8 cellular contexts compared by ENCODE assay signal in the genomic region with DNA sequence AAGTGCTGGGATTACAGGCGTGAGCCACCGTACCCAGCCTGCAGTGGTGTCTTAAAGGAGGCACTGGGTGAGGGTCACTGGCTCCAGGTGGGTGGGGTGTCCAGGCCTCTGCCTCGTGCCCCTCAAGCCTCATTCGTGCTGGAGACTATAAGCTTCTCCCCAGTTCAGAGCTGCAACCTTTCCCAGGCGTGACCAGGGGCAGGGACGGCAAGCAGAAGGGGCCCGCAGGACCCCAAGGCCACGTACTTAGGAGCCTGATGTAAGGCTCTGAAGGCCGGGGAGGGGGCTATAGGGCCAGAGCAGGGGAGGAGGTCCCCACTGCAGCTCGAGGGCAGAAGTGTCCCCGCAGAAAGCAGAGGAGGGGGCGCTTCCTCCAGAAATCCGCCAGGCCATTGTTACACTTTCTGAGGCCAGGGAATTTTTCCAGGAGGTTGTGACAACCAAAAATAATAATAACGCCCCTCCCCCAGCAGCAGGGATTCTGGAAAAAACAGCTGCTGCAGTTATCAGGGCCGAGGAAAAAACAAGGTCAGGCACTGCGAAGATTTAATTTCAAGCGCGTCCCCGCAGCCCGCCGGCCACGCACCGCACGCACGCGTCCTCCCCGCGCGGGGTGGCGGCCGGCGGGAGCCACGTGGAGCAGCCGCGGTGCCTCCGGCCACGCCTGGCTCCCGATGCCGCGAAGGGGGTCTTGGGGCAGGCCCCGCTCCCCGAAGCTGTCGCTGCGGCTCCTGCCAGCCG. TPM values are rescaled to one million over a fixed set of nuclear protein-coding genes. Genes with fewer than 3 reads are reported as not detected.
DNase-seq lines count a peak whose midpoint lies in the region; ATAC-seq and TF ChIP-seq lines count a peak whose summit lies in the region.

No MANE protein-coding gene starts in this region.

- H3F3A ChIP-seq in SK-N-SH (replicated peaks; ENCODE audit: insufficient read depth): peaks cover 16% of the 10 kb centered on the region

- intact Hi-C loops in natural killer cell (cut with micrococcal nuclease): no loop called here

- H3K4me1 Mint-ChIP-seq in endothelial cell (ENCODE audit: unreplicated experiment) (peaks cover 19% of the 10 kb centered on the region), type B pancreatic cell (ENCODE audit: unreplicated experiment) (peaks cover 15% of the 10 kb centered on the region), natural killer cell (peaks cover 6 to 22% of the 10 kb centered on the region in 2 donors)

- H3K4me3 ChIP-seq in SK-N-SH (ENCODE audit: low read depth in 2 of 2, low read length in 1 of 2): peak overlapping the region in 1 of 2 experiments; percentile 100; a peak in 1 of 4 replicates
- peak overlapping the region; percentile 66 to 91 for H3K4me3 ChIP-seq in mucosa of rectum (ENCODE audit: low read length in 2 of 2)

- H3K27ac Mint-ChIP-seq in endothelial cell (ENCODE audit: unreplicated experiment): no peak overlapping the region
- H3K27ac Mint-ChIP-seq in type B pancreatic cell: peak overlapping the region; percentile 92
- H3K27ac Mint-ChIP-seq in natural killer cell: no peak overlapping the region

- peaks cover 10 to 66% of the 10 kb centered on the region in 2 experiments for H3K4me1 ChIP-seq in SK-N-SH (ENCODE audit: control insufficient read depth in 1 of 2, insufficient read depth in 2 of 2, low read depth in 1 of 2, low read length in 1 of 2)
- H3K4me1 ChIP-seq in mucosa of rectum (ENCODE audit: control insufficient read depth in 2 of 2, insufficient read depth in 2 of 2, low read length in 2 of 2): peaks cover 37 to 40% of the 10 kb centered on the region in 2 donors

- POLR2A ChIA-PET in SK-N-SH (lab: Yijun Ruan, JAX): interaction anchor here (0.7 to 2.2 kb wide), 9 partner anchors 10 to 144 kb away, joined by 3 to 14 read pairs (median 4); a partner anchor contains a TSS

- TF ChIP-seq RAD21 in SK-N-SH (IDR thresholded peaks at IDR 0.05; ENCODE audit: low read length): no peak

- H3K36me3 Mint-ChIP-seq in endothelial cell (ENCODE audit: low read depth, unreplicated experiment) (peaks cover 16% of the 10 kb centered on the region), type B pancreatic cell (peaks cover 11% of the 10 kb centered on the region), natural killer cell (no peaks in the 10 kb centered on the region)

- H3K9me2 ChIP-seq in SK-N-SH: no peaks in the 10 kb centered on the region

- TF ChIP-seq CTCF in SK-N-SH (IDR thresholded peaks at IDR 0.05): no peak
- no peak for TF ChIP-seq CTCF in endothelial cell (IDR thresholded peaks at IDR 0.05; ENCODE audit: unreplicated experiment)
- TF ChIP-seq CTCF in type B pancreatic cell (conservative IDR thresholded peaks at IDR 0.05): no peak
- no peak for TF ChIP-seq CTCF in natural killer cell (IDR thresholded peaks at IDR 0.05)

- H3K4me3 Mint-ChIP-seq in endothelial cell (ENCODE audit: unreplicated experiment): peak overlapping the region; percentile 73
- H3K4me3 Mint-ChIP-seq in type B pancreatic cell: peak overlapping the region; percentile 80
- H3K4me3 Mint-ChIP-seq in natural killer cell: no peak overlapping the region

- DNase-seq in SK-N-SH (peak; percentile 74), endothelial cell (ENCODE audit: low spot score) (no peak), type B pancreatic cell (ENCODE audit: extremely low spot score, unreplicated experiment) (no peak), natural killer cell (no peak), mucosa of gallbladder (ENCODE audit: low spot score) (no peak)

- ATAC-seq in SK-N-SH treated with all-trans-retinoic acid at 6 μM for 48 hours (no peak), natural killer cell (no peak), GM19023 (IDR thresholded peaks at IDR 0.05; ENCODE audit: unreplicated experiment) (no peak)

- H3K27ac ChIP-seq in SK-N-SH (ENCODE audit: low read depth in 2 of 2, low read length in 1 of 2): peak overlapping the region in 1 of 2 experiments; percentile 99; a peak in 2 of 4 replicates
- H3K27ac ChIP-seq in mucosa of rectum (ENCODE audit: low read depth in 2 of 2, low read length in 2 of 2): peak overlapping the region; percentile 97

- H3K27me3 Mint-ChIP-seq in endothelial cell (ENCODE audit: unreplicated experiment): peaks cover 21% of the 10 kb centered on the region
- peaks cover 6% of the 10 kb centered on the region for H3K27me3 Mint-ChIP-seq in type B pancreatic cell
- peaks cover 8 to 36% of the 10 kb centered on the region in 2 donors for H3K27me3 Mint-ChIP-seq in natural killer cell (ENCODE audit: low read depth in 2 of 2)

- H3K4me2 ChIP-seq in SK-N-SH: no peak overlapping the region

- H3K79me2 ChIP-seq in SK-N-SH (ENCODE audit: insufficient read depth): peaks cover 74% of the 10 kb centered on the region

- H3K9ac ChIP-seq in SK-N-SH (no peak overlapping the region), mucosa of rectum (ENCODE audit: low read depth in 1 of 2, low read length in 2 of 2) (peak overlapping the region; percentile 41 to 87)

- CTCF ChIA-PET in SK-N-SH (lab: Yijun Ruan, JAX): interaction anchor here (0.9 to 3.5 kb wide), 18 partner anchors 9 to 260 kb away, joined by 3 to 17 read pairs (median 4); a partner anchor contains a TSS

- WGBS in SK-N-SH (ENCODE audit: low lambda C conversion rate): 80% methylated on average over 45 of the region's 45 CpGs

- H2AFZ ChIP-seq in SK-N-SH (ENCODE audit: low read depth): no peak overlapping the region

- no peaks in the 10 kb centered on the region for H3K9me3 ChIP-seq in SK-N-SH
- no peaks in the 10 kb centered on the region for H3K9me3 ChIP-seq in mucosa of rectum (ENCODE audit: control insufficient read depth in 2 of 2, low read length in 2 of 2)

- H3K36me3 ChIP-seq in SK-N-SH (replicated peaks in 1 of 2; ENCODE audit: control insufficient read depth in 1 of 2, insufficient read depth in 2 of 2, low read length in 1 of 2): peaks cover 11 to 14% of the 10 kb centered on the region in 2 experiments
- no peaks in the 10 kb centered on the region for H3K36me3 ChIP-seq in mucosa of rectum (ENCODE audit: control insufficient read depth in 2 of 2, insufficient read depth in 2 of 2, low read length in 2 of 2)

- no peaks in the 10 kb centered on the region for H3K27me3 ChIP-seq in SK-N-SH (ENCODE audit: insufficient read depth)
- no peaks in the 10 kb centered on the region for H3K27me3 ChIP-seq in mucosa of rectum (ENCODE audit: control insufficient read depth in 2 of 2, insufficient read depth in 2 of 2, low read length in 2 of 2)

- TF ChIP-seq EP300 in SK-N-SH (IDR thresholded peaks at IDR 0.05; ENCODE audit: borderline replicate concordance in 1 of 2, low read depth in 1 of 2, low read length in 1 of 2): peak in 1 of 2 experiments; percentile 54; a peak in 1 of 4 replicates

- H3K9me3 Mint-ChIP-seq in endothelial cell (ENCODE audit: unreplicated experiment) (no peaks in the 10 kb centered on the region), type B pancreatic cell (no peaks in the 10 kb centered on the region), natural killer cell (no peaks in the 10 kb centered on the region)

- peaks cover 62% of the 10 kb centered on the region for H4K20me1 ChIP-seq in SK-N-SH (ENCODE audit: insufficient read depth)

TF ChIP-seq in SK-N-SH, 30 proteins besides CTCF, POLR2A, EP300 and RAD21 (continues in another document):
- TF ChIP-seq, protein P1, sequence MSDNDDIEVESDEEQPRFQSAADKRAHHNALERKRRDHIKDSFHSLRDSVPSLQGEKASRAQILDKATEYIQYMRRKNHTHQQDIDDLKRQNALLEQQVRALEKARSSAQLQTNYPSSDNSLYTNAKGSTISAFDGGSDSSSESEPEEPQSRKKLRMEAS (IDR thresholded peaks at IDR 0.05; ENCODE audit: low read depth): no peak
- TF ChIP-seq CHD2 (IDR thresholded peaks at IDR 0.05; ENCODE audit: low read length, partially characterized antibody): peak; percentile 59

TF ChIP-seq in SK-N-SH treated with all-trans-retinoic acid at 6 μM for 48 hours, 23 proteins besides CTCF, POLR2A, EP300 and RAD21 (continues in another document):
- TF ChIP-seq OSR1 (CRISPR knock-in tag; IDR thresholded peaks at IDR 0.05): no peak
- no peak for TF ChIP-seq ARNTL (CRISPR knock-in tag; IDR thresholded peaks at IDR 0.05; ENCODE audit: borderline replicate concordance, low read depth)
- TF ChIP-seq ZFP30 (CRISPR knock-in tag; IDR thresholded peaks at IDR 0.05): no peak
- TF ChIP-seq SNAI2 (CRISPR knock-in tag; IDR thresholded peaks at IDR 0.05): no peak
- TF ChIP-seq TOX (CRISPR knock-in tag; IDR thresholded peaks at IDR 0.05; ENCODE audit: borderline replicate concordance): no peak
- TF ChIP-seq, protein P2, sequence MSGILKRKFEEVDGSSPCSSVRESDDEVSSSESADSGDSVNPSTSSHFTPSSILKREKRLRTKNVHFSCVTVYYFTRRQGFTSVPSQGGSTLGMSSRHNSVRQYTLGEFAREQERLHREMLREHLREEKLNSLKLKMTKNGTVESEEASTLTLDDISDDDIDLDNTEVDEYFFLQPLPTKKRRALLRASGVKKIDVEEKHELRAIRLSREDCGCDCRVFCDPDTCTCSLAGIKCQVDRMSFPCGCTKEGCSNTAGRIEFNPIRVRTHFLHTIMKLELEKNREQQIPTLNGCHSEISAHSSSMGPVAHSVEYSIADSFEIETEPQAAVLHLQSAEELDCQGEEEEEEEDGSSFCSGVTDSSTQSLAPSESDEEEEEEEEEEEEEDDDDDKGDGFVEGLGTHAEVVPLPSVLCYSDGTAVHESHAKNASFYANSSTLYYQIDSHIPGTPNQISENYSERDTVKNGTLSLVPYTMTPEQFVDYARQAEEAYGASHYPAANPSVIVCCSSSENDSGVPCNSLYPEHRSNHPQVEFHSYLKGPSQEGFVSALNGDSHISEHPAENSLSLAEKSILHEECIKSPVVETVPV (CRISPR knock-in tag; IDR thresholded peaks at IDR 0.05): no peak

RNA-seq across cellular contexts. Expression of a gene that starts 45.7 kb away (rescaled TPM):
- 64.3 and 82.2 TPM in 2 replicates for polyA plus RNA-seq in SK-N-SH (2012; rRNA removed)
- 29.3 and 49.2 TPM in 2 replicates for polyA plus RNA-seq in SK-N-SH (2012; cell fraction: cytosol; rRNA removed)
- polyA plus RNA-seq in SK-N-SH (2012; cell fraction: nucleus; rRNA removed): 190 and 211 TPM in 2 replicates
- total RNA-seq in endothelial cell (ENCODE audit: unreplicated experiment) (57.2 TPM), type B pancreatic cell (ENCODE audit: low replicate concordance) (85.0 and 118 TPM in 2 replicates), natural killer cell (100 to 1,000 TPM in 1 of 3 donors, 10 to 100 TPM in 2; 72.2 to 104 (median 90.5) TPM), mucosa of gallbladder (135 TPM)

RNA-seq across cellular contexts. Expression of a gene that starts 54.5 kb away (rescaled TPM):
- 3.6 and 6.4 TPM in 2 replicates for polyA plus RNA-seq in SK-N-SH (2012; rRNA removed)
- 1.4 and 4.3 TPM in 2 replicates for polyA plus RNA-seq in SK-N-SH (2012; cell fraction: cytosol; rRNA removed)
- 27.3 and 28.3 TPM in 2 replicates for polyA plus RNA-seq in SK-N-SH (2012; cell fraction: nucleus; rRNA removed)
- total RNA-seq in endothelial cell (ENCODE audit: unreplicated experiment) (10.7 TPM), type B pancreatic cell (ENCODE audit: low replicate concordance) (23.0 and 74.3 TPM in 2 replicates), natural killer cell (10 to 100 TPM in 1 of 3 donors, 1 to 10 TPM in 2; 2.9 to 17.3 (median 5.7) TPM), mucosa of gallbladder (77.4 TPM)
